Comparison of ENCODE assay signal across 11 cellular contexts in the genomic region with DNA sequence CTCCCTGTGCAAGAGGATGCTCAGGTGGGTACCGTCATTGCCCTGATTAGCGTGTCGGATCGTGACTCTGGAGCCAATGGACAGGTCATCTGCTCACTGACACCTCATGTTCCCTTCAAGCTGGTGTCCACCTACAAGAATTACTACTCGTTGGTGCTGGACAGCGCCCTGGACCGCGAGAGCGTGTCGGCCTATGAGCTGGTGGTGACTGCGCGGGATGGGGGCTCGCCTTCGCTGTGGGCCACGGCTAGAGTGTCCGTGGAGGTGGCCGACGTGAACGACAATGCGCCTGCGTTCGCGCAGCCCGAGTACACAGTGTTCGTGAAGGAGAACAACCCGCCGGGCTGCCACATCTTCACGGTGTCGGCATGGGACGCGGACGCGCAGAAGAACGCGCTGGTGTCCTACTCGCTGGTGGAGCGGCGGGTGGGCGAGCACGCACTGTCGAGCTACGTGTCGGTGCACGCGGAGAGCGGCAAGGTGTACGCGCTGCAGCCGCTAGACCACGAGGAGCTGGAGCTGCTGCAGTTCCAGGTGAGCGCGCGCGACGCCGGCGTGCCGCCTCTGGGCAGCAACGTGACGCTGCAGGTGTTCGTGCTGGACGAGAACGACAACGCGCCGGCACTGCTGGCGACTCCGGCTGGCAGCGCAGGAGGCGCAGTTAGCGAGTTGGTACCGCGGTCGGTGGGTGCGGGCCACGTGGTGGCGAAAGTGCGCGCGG. TPM values are rescaled to one million over a fixed set of nuclear protein-coding genes. Genes with fewer than 3 reads are reported as not detected.
"Had no signal": no experiment of that assay in that cellular context is flagged by ENCODE, and none has a peak within 500 bp of the region (broad histone marks: within the 10 kb centered on the region; RNA-seq: fewer than 3 reads in every experiment).

No MANE protein-coding gene starts in this region.

RNA-seq across cellular contexts. Expression of gene PCDHA12, which starts 1.6 kb away (rescaled TPM):
- total RNA-seq: dermis microvascular lymphatic vessel endothelial cell, esophagus mucosa, glomerular endothelial cell, left ventricle myocardium inferior, mononuclear cell, natural killer cell had no signal
- polyA plus RNA-seq: heart left ventricle had no signal

RNA-seq across cellular contexts. Expression of gene PCDHA13, which starts 5.2 kb away (rescaled TPM):
- total RNA-seq: esophagus mucosa, gastrocnemius medialis, left ventricle myocardium inferior, mononuclear cell, natural killer cell, vagina had no signal

RNA-seq across cellular contexts. Expression of gene PCDHA11, which starts 7.9 kb away (rescaled TPM):
- total RNA-seq: dermis microvascular lymphatic vessel endothelial cell, esophagus mucosa, gastrocnemius medialis, left ventricle myocardium inferior, natural killer cell, vagina had no signal
- polyA plus RNA-seq: heart left ventricle, spleen had no signal

RNA-seq across cellular contexts. Expression of gene PCDHA10, which starts 21.0 kb away (rescaled TPM):
- total RNA-seq: mononuclear cell, natural killer cell had no signal

RNA-seq across cellular contexts. Expression of gene PCDHA9, which starts 28.5 kb away (rescaled TPM):
- total RNA-seq: left ventricle myocardium inferior, mononuclear cell, natural killer cell, pulmonary artery endothelial cell had no signal
- polyA plus RNA-seq: heart left ventricle, spleen had no signal
